In the genomic region with DNA sequence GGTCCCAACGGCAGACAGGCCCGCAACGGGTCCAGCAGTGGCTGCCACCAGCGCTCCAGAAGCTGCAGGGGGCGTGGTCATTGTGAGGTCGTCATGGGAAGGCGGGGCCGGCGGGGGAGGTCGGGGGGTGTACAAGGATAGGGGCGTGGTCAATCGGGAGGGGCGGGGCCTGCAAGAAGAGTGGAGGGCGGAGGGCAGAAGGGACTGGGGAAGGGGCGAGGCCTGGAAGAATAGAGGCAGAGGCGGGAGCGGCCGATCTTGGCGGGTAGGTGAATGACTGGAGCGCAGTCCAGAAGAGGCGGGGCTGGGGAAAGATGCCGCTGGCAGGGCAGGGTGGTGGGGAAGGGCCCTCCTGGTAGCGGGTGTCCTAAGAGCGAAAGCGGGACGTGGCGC, we compare ENCODE assay signal across 8 cellular contexts. TPM values are rescaled to one million over a fixed set of nuclear protein-coding genes. Genes with fewer than 3 reads are reported as not detected.
DNase-seq lines count a peak whose midpoint lies in the region; ATAC-seq and TF ChIP-seq lines count a peak whose summit lies in the region.

No MANE protein-coding gene starts in this region.

- TF ChIP-seq CTCF in lower leg skin (IDR thresholded peaks at IDR 0.05), result no peak

- 1 to 6% methylated on average over 26 to 27 of the region's 27 CpGs for WGBS in lower leg skin, 2 donors

- TF ChIP-seq POLR2A in lower leg skin (IDR thresholded peaks at IDR 0.05), result no peak

- ATAC-seq in HG03439 (IDR thresholded peaks at IDR 0.05; ENCODE audit: unreplicated experiment) (no peak), HG02885 (IDR thresholded peaks at IDR 0.05; ENCODE audit: poor library complexity, unreplicated experiment) (no peak)

- intact Hi-C loops in lower leg skin (cut with DNase I; ENCODE audit: low total_unique reads), result no loop called here

- DNase-seq in ELR (ENCODE audit: low read depth) (peak; percentile 86), NCI-H2196 (lab: John Stamatoyannopoulos, UW; ENCODE audit: unreplicated experiment) (peak; percentile 94), ecto neural progenitor cell (ENCODE audit: low spot score) (peak; percentile 97), lower leg skin (ENCODE audit: low spot score in 2 of 2) (peak; percentile 92 to 99)
- peak; percentile 87 for DNase-seq in activated CD8-positive, alpha-beta memory T cell treated with anti-CD3 and anti-CD28 coated beads for 24 hours
- DNase-seq in stimulated activated CD4-positive, alpha-beta T cell treated with anti-CD3 and anti-CD28 coated beads, Interleukin-2, amount 100 ng/mL, for 48 hours, result peak; percentile 78 to 88

- H3K4me3 ChIP-seq in lower leg skin (ENCODE audit: low read depth, poor library complexity, severe bottlenecking), result peak overlapping the region; percentile 45

RNA-seq across cellular contexts. Expression of a gene that starts 4.3 kb away (rescaled TPM):
- 10 to 100 TPM in 3 of 4 donors, 1 to 10 TPM in 1; 9.1 to 21.5 (median 15.6) TPM for total RNA-seq in lower leg skin

RNA-seq across cellular contexts. Expression of a gene that starts 9.3 kb away (rescaled TPM):
- 10 to 100 TPM; 28.9 to 43.7 (median 30.8) TPM for total RNA-seq in lower leg skin

RNA-seq across cellular contexts. Expression of a gene that starts 42.0 kb away (rescaled TPM):
- 100 to 1,000 TPM; 112 to 123 (median 116) TPM for total RNA-seq in lower leg skin

RNA-seq across cellular contexts. Expression of a gene that starts 42.2 kb away (rescaled TPM):
- 100 to 1,000 TPM in 2 of 4 donors, 10 to 100 TPM in 2; 62.4 to 122 (median 92.5) TPM for total RNA-seq in lower leg skin

RNA-seq across cellular contexts. Expression of a gene that starts 45.7 kb away (rescaled TPM):
- total RNA-seq in lower leg skin, result 1 to 10 TPM in 1 of 4 donors, under 1 TPM in 1, not detected in 2; 0.49 to 4.0 TPM
